In the genomic region with DNA sequence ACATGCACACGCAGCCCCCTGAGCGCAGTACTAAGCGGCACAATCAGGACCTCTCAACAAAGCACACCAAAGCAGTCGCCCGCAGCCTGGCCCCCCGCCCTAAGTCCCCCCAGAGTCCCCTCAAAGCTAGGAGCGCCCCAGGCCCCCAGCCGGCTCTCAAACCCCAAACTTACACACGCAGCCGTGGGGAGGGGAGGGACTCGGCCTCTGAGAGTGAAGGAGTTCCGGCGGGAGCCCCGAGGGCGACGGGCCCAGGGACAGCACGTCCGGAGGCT, we compare ENCODE assay signal across 8 cellular contexts. TPM values are rescaled to one million over a fixed set of nuclear protein-coding genes. Genes with fewer than 3 reads are reported as not detected.
DNase-seq lines count a peak whose midpoint lies in the region; ATAC-seq, FAIRE-seq and TF ChIP-seq lines count a peak whose summit lies in the region.

No MANE protein-coding gene starts in this region.

- H2AFZ ChIP-seq in keratinocyte (ENCODE audit: control insufficient read depth, low read length), result no peak overlapping the region

- H3K9me3 Mint-ChIP-seq in activated T-helper 2 cell treated with anti-CD3 and anti-CD28 coated beads, Interferon-gamma antibody, Interleukin-2, Interleukin-4, amounts not matched to agents 10 μg/mL and 5 μg/mL and 100 μg/mL, durations not matched to agents 14 hours and 24 hours and 36 hours, result no peaks in the 10 kb centered on the region
- no peaks in the 10 kb centered on the region for H3K9me3 Mint-ChIP-seq in stimulated activated naive CD8-positive, alpha-beta T cell treated with anti-CD3 and anti-CD28 coated beads, Interleukin-15, Interleukin-2, amounts not matched to agents 100 ng/mL and 50 ng/mL, for 24 hours

- no peak overlapping the region for H3K27ac Mint-ChIP-seq in activated T-helper 2 cell treated with anti-CD3 and anti-CD28 coated beads, Interferon-gamma antibody, Interleukin-2, Interleukin-4, amounts not matched to agents 10 μg/mL and 5 μg/mL and 100 μg/mL, durations not matched to agents 14 hours and 24 hours and 36 hours
- H3K27ac Mint-ChIP-seq in stimulated activated naive CD8-positive, alpha-beta T cell treated with anti-CD3 and anti-CD28 coated beads, Interleukin-15, Interleukin-2, amounts not matched to agents 100 ng/mL and 50 ng/mL, for 24 hours, result no peak overlapping the region

- no peaks in the 10 kb centered on the region for H3K36me3 Mint-ChIP-seq in activated T-helper 2 cell treated with anti-CD3 and anti-CD28 coated beads, Interferon-gamma antibody, Interleukin-2, Interleukin-4, amounts not matched to agents 10 μg/mL and 5 μg/mL and 100 μg/mL, durations not matched to agents 14 hours and 24 hours and 36 hours (ENCODE audit: low read depth)
- no peaks in the 10 kb centered on the region for H3K36me3 Mint-ChIP-seq in stimulated activated naive CD8-positive, alpha-beta T cell treated with anti-CD3 and anti-CD28 coated beads, Interleukin-15, Interleukin-2, amounts not matched to agents 100 ng/mL and 50 ng/mL, for 24 hours (ENCODE audit: low read depth)

- H3K9me3 ChIP-seq in keratinocyte (ENCODE audit: control insufficient read depth, low read depth, low read length), result no peaks in the 10 kb centered on the region

- H3K4me3 ChIP-seq in keratinocyte (ENCODE audit: control insufficient read depth in 2 of 3, extremely low read depth in 1 of 3, insufficient read depth in 2 of 3, low read depth in 1 of 3, low read length in 3 of 3), result peak overlapping the region in 2 of 3 experiments; percentile 44 to 57

- FAIRE-seq in keratinocyte (lab: Jason Lieb, UNC), result no peak

- H3K27me3 Mint-ChIP-seq in activated T-helper 2 cell treated with anti-CD3 and anti-CD28 coated beads, Interferon-gamma antibody, Interleukin-2, Interleukin-4, amounts not matched to agents 10 μg/mL and 5 μg/mL and 100 μg/mL, durations not matched to agents 14 hours and 24 hours and 36 hours (ENCODE audit: low read depth), result peaks cover 72% of the 10 kb centered on the region
- peaks cover 81% of the 10 kb centered on the region for H3K27me3 Mint-ChIP-seq in stimulated activated naive CD8-positive, alpha-beta T cell treated with anti-CD3 and anti-CD28 coated beads, Interleukin-15, Interleukin-2, amounts not matched to agents 100 ng/mL and 50 ng/mL, for 24 hours

- TF ChIP-seq CTCF in keratinocyte (optimal IDR thresholded peaks at IDR 0.05 in 1 of 3, IDR thresholded peaks at IDR 0.05 in 1 of 3, conservative IDR thresholded peaks at IDR 0.05 in 1 of 3; ENCODE audit: extremely low read depth in 1 of 3, insufficient read depth in 2 of 3, low read length in 3 of 3), result no peak

- no peak overlapping the region for H3K9ac ChIP-seq in keratinocyte (ENCODE audit: control insufficient read depth, extremely low read depth, insufficient read depth, low read length)

- intact Hi-C loops in activated T-helper 2 cell treated with anti-CD3 and anti-CD28 coated beads, Interferon-gamma antibody, Interleukin-2, Interleukin-4, amounts not matched to agents 10 μg/mL and 5 μg/mL and 100 μg/mL, durations not matched to agents 14 hours and 24 hours and 36 hours (cut with micrococcal nuclease), result loop anchor here (10.0 kb wide), 1 partner anchor 507 kb away; the partner anchor contains the start of gene CFAP92

- H3K36me3 ChIP-seq in keratinocyte (ENCODE audit: control insufficient read depth in 2 of 2, extremely low read depth in 1 of 2, insufficient read depth in 2 of 2, low read length in 2 of 2), result no peaks in the 10 kb centered on the region

- H3K27ac ChIP-seq in keratinocyte (ENCODE audit: control insufficient read depth, insufficient read depth, low read length), result no peak overlapping the region

- H3K4me1 Mint-ChIP-seq in activated T-helper 2 cell treated with anti-CD3 and anti-CD28 coated beads, Interferon-gamma antibody, Interleukin-2, Interleukin-4, amounts not matched to agents 10 μg/mL and 5 μg/mL and 100 μg/mL, durations not matched to agents 14 hours and 24 hours and 36 hours (ENCODE audit: low read depth), result peaks cover 19% of the 10 kb centered on the region
- H3K4me1 Mint-ChIP-seq in stimulated activated naive CD8-positive, alpha-beta T cell treated with anti-CD3 and anti-CD28 coated beads, Interleukin-15, Interleukin-2, amounts not matched to agents 100 ng/mL and 50 ng/mL, for 24 hours (ENCODE audit: low read depth), result peaks cover 48% of the 10 kb centered on the region

- dilution Hi-C loops in keratinocyte (cut with MboI; ENCODE audit: extremely low pct_ligation_motif_present, low sequenced_read_pairs), result no loop called here

- H3K4me1 ChIP-seq in keratinocyte (ENCODE audit: control insufficient read depth, extremely low read depth, insufficient read depth, low read length), result peaks cover 19% of the 10 kb centered on the region

- peak overlapping the region; percentile 66 for H3K4me3 Mint-ChIP-seq in activated T-helper 2 cell treated with anti-CD3 and anti-CD28 coated beads, Interferon-gamma antibody, Interleukin-2, Interleukin-4, amounts not matched to agents 10 μg/mL and 5 μg/mL and 100 μg/mL, durations not matched to agents 14 hours and 24 hours and 36 hours (ENCODE audit: low read depth)
- peak overlapping the region; percentile 79 for H3K4me3 Mint-ChIP-seq in stimulated activated naive CD8-positive, alpha-beta T cell treated with anti-CD3 and anti-CD28 coated beads, Interleukin-15, Interleukin-2, amounts not matched to agents 100 ng/mL and 50 ng/mL, for 24 hours

- no peak for ATAC-seq in GM21786 (IDR thresholded peaks at IDR 0.05; ENCODE audit: unreplicated experiment)
- no peak for ATAC-seq in HG02588 (IDR thresholded peaks at IDR 0.05; ENCODE audit: unreplicated experiment)

- peaks cover 15% of the 10 kb centered on the region for H4K20me1 ChIP-seq in keratinocyte (ENCODE audit: control insufficient read depth, extremely low read depth, insufficient read depth, low read length)

- no peaks in the 10 kb centered on the region for H3K9me1 ChIP-seq in keratinocyte (ENCODE audit: control insufficient read depth, extremely low read depth, insufficient read depth, low read length)

- DNase-seq in NCI-H1694 (lab: John Stamatoyannopoulos, UW), result peak; percentile 14
- DNase-seq in NCI-H1694 treated with DMSO at 0.1 percent for 48 hours (lab: John Stamatoyannopoulos, UW), result no peak
- no peak for DNase-seq in activated T-helper 2 cell treated with anti-CD3 and anti-CD28 coated beads, Interferon-gamma antibody, Interleukin-2, Interleukin-4, amounts not matched to agents 10 μg/mL and 5 μg/mL and 100 μg/mL, durations not matched to agents 14 hours and 24 hours and 36 hours (ENCODE audit: low spot score)
- no peak for DNase-seq in keratinocyte (ENCODE audit: low read depth, low spot score)
- no peak for DNase-seq in NCI-H146 (lab: John Stamatoyannopoulos, UW)

- H3K27me3 ChIP-seq in keratinocyte (ENCODE audit: control insufficient read depth, extremely low read depth, insufficient read depth, low read length), result peaks cover 100% of the 10 kb centered on the region

- H3K4me2 ChIP-seq in keratinocyte (ENCODE audit: control insufficient read depth, extremely low read depth, insufficient read depth, low read depth, low read length), result peak overlapping the region; percentile 79

- no peaks in the 10 kb centered on the region for H3K79me2 ChIP-seq in keratinocyte (ENCODE audit: control insufficient read depth, insufficient read depth, low read length)

RNA-seq across cellular contexts. Expression of gene GATA2, which starts 5.5 kb away (rescaled TPM):
- total RNA-seq in activated T-helper 2 cell treated with anti-CD3 and anti-CD28 coated beads, Interferon-gamma antibody, Interleukin-2, Interleukin-4, amounts not matched to agents 10 μg/mL and 5 μg/mL and 100 μg/mL, durations not matched to agents 14 hours and 24 hours and 36 hours, result 0.09 and 0.28 TPM in 2 replicates
- not detected in 3 replicates for polyA plus RNA-seq in keratinocyte
- not detected for polyA plus RNA-seq in keratinocyte (2011; ENCODE audit: low read depth)
- not detected in 2 replicates for polyA plus RNA-seq in keratinocyte (2011; cell fraction: cytosol; rRNA removed)
- polyA plus RNA-seq in keratinocyte (2011; cell fraction: nucleus; rRNA removed), result 0.10 TPM in 1 of 2 replicates, not detected in the other
- 0.13 TPM in 1 of 2 replicates, not detected in the other for polyA plus RNA-seq in keratinocyte (2012; ENCODE audit: low replicate concordance)
- 0.13 TPM in 1 of 3 replicates, not detected in the others for polyA minus RNA-seq in keratinocyte
- polyA minus RNA-seq in keratinocyte (2011; cell fraction: cytosol; rRNA and poly(A)+ RNA removed), result 0.58 TPM
- polyA minus RNA-seq in keratinocyte (2011; cell fraction: nucleus; rRNA and poly(A)+ RNA removed), result 0.21 and 0.47 TPM in 2 replicates

RNA-seq across cellular contexts. Expression of gene DNAJB8, which starts 20.8 kb away (rescaled TPM):
- total RNA-seq in activated T-helper 2 cell treated with anti-CD3 and anti-CD28 coated beads, Interferon-gamma antibody, Interleukin-2, Interleukin-4, amounts not matched to agents 10 μg/mL and 5 μg/mL and 100 μg/mL, durations not matched to agents 14 hours and 24 hours and 36 hours, result not detected in 2 replicates
- polyA plus RNA-seq in keratinocyte, result not detected in 3 replicates
- not detected for polyA plus RNA-seq in keratinocyte (2011; ENCODE audit: low read depth)
- polyA plus RNA-seq in keratinocyte (2011; cell fraction: cytosol; rRNA removed), result not detected in 2 replicates
- polyA plus RNA-seq in keratinocyte (2011; cell fraction: nucleus; rRNA removed), result not detected in 2 replicates
- not detected in 2 replicates for polyA plus RNA-seq in keratinocyte (2012; ENCODE audit: low replicate concordance)
- polyA minus RNA-seq in keratinocyte, result not detected in 3 replicates
- polyA minus RNA-seq in keratinocyte (2011; cell fraction: cytosol; rRNA and poly(A)+ RNA removed), result not detected
- polyA minus RNA-seq in keratinocyte (2011; cell fraction: nucleus; rRNA and poly(A)+ RNA removed), result not detected in 2 replicates
